18 cellular contexts compared by ENCODE assay signal in the genomic region with DNA sequence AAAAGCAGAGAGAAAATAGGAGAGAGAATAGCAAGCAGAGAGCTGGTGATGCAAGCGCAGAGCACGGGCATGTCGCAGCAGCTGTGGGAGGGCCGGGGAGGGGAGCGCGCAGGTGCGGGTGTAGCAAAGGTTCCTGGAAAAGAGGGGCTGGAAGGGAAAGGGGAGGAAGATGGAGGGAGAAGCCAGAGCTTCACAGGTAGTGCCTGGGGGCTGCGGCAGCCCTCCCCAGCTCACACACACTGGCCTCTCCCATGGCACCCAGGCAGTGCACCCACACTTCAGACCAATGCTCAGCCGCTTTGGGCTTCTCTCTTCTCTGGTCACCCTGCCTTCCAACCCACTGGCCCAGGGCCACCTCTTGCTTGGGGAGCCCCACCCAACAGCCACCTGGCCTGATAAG.
"Had no signal": no experiment of that assay in that cellular context is flagged by ENCODE, and none has a peak within 500 bp of the region (broad histone marks: within the 10 kb centered on the region; RNA-seq: fewer than 3 reads in every experiment).

No MANE protein-coding gene starts in this region.

- H3K36me3 ChIP-seq: heart right ventricle, right lobe of liver, spleen, upper lobe of left lung had no signal

- H3K27ac Mint-ChIP-seq: activated naive CD8-positive, alpha-beta T cell treated with anti-CD3 and anti-CD28 coated beads, Interleukin-2, amount 10 ng/mL, durations not matched to agents 7 days and 5 days; progenitor cell of endocrine pancreas had no signal

- H3K9ac ChIP-seq: SK-N-SH had no signal

- ATAC-seq: activated T-cell treated with anti-CD3 and anti-CD28 coated beads, Interleukin-2, amount 50 U/mL, for 4 hours; heart right ventricle; left ventricle myocardium superior; right lobe of liver had no signal

- DNase-seq: activated CD4-positive, alpha-beta T cell treated with anti-CD3 and anti-CD28 coated beads for 4 hours; activated gamma-delta T cell treated with Interleukin-2 at 50 U/mL for 16 hours; activated naive CD8-positive, alpha-beta T cell treated with anti-CD3 and anti-CD28 coated beads, Interleukin-2, amount 10 ng/mL, durations not matched to agents 7 days and 5 days; activated T-cell treated with anti-CD3 and anti-CD28 coated beads, Interleukin-2, amount 50 U/mL, for 4 hours; anterior cingulate cortex; foreskin melanocyte; heart right ventricle; left ventricle myocardium superior; midbrain; naive B cell; right lobe of liver; SK-N-SH; spleen; stimulated activated CD4-positive, alpha-beta T cell treated with anti-CD3 and anti-CD28 coated beads, Interleukin-1b, Interleukin-23, amount 100 ng/mL, for 48 hours; stimulated activated naive CD4-positive, alpha-beta T cell treated with Interleukin-2 at 50 U/mL for 16 hours; T-helper 1 cell had no signal

- H3K9me3 Mint-ChIP-seq: activated naive CD8-positive, alpha-beta T cell treated with anti-CD3 and anti-CD28 coated beads, Interleukin-2, amount 10 ng/mL, durations not matched to agents 7 days and 5 days; activated T-cell treated with anti-CD3 and anti-CD28 coated beads, Interleukin-2, amount 50 U/mL, for 4 hours; naive B cell had no signal

- H3K4me1 ChIP-seq: right lobe of liver had no signal

- H3K27me3 ChIP-seq: heart right ventricle, right lobe of liver, upper lobe of left lung had no signal

- H3K9me3 ChIP-seq: heart right ventricle, right lobe of liver, SK-N-SH, spleen, upper lobe of left lung had no signal

- H3K4me2 ChIP-seq: SK-N-SH had no signal

- H3K4me3 ChIP-seq: heart right ventricle, right lobe of liver, spleen, upper lobe of left lung had no signal

- H3K4me3 Mint-ChIP-seq: activated naive CD8-positive, alpha-beta T cell treated with anti-CD3 and anti-CD28 coated beads, Interleukin-2, amount 10 ng/mL, durations not matched to agents 7 days and 5 days; activated T-cell treated with anti-CD3 and anti-CD28 coated beads, Interleukin-2, amount 50 U/mL, for 4 hours had no signal

- H3K36me3 Mint-ChIP-seq: activated naive CD8-positive, alpha-beta T cell treated with anti-CD3 and anti-CD28 coated beads, Interleukin-2, amount 10 ng/mL, durations not matched to agents 7 days and 5 days; naive B cell had no signal

- H3K27ac ChIP-seq: heart right ventricle, right lobe of liver, spleen, upper lobe of left lung had no signal
